1 cellular context compared by ENCODE assay signal in the genomic region with DNA sequence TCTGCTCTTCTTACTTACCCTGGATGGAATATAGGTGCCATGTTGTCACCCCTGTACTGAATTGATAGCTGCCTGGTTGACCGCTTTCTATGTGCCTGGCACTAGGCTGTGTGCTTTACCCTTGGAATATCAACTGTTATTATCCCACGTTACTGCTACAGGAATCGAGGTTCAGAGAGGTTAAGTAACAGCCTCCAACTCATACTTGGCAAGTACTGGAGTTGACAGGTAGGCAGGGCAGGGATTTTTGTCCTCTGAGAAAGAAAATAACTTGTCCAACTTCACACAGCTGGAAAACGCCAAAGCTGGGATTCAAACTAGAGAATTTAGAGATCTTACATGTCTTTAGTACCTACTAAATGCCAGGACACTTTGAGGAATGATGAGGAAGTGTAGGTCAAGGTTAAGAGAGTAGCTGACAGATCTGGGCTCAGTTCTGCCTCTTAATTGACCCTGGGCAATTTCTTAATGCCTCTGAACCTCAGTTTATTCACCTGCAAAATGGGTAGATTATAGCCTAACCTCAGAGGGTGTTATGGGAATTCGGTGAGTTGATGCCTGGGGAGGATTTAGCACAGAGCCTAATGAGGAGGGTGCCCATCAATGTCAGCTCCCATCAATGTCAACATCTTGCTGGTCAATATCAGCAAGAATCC.
A peak's percentile ranks its signal among the peaks of the same experiment; 100 is the strongest.
TF ChIP-seq lines count a peak whose summit lies in the region.

No MANE protein-coding gene starts in this region.

TF ChIP-seq in HCT116, 20 proteins besides CTCF, POLR2A, EP300 and RAD21:
- no peak for TF ChIP-seq EZH2phosphoT487 (IDR thresholded peaks at IDR 0.05; ENCODE audit: borderline replicate concordance)
- no peak for TF ChIP-seq FOSL1 (IDR thresholded peaks at IDR 0.05; ENCODE audit: low read depth)
- TF ChIP-seq, protein P1, sequence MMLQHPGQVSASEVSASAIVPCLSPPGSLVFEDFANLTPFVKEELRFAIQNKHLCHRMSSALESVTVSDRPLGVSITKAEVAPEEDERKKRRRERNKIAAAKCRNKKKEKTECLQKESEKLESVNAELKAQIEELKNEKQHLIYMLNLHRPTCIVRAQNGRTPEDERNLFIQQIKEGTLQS (IDR thresholded peaks at IDR 0.05), result no peak
- no peak for TF ChIP-seq EZH2 (IDR thresholded peaks at IDR 0.05)
- TF ChIP-seq, protein P2, sequence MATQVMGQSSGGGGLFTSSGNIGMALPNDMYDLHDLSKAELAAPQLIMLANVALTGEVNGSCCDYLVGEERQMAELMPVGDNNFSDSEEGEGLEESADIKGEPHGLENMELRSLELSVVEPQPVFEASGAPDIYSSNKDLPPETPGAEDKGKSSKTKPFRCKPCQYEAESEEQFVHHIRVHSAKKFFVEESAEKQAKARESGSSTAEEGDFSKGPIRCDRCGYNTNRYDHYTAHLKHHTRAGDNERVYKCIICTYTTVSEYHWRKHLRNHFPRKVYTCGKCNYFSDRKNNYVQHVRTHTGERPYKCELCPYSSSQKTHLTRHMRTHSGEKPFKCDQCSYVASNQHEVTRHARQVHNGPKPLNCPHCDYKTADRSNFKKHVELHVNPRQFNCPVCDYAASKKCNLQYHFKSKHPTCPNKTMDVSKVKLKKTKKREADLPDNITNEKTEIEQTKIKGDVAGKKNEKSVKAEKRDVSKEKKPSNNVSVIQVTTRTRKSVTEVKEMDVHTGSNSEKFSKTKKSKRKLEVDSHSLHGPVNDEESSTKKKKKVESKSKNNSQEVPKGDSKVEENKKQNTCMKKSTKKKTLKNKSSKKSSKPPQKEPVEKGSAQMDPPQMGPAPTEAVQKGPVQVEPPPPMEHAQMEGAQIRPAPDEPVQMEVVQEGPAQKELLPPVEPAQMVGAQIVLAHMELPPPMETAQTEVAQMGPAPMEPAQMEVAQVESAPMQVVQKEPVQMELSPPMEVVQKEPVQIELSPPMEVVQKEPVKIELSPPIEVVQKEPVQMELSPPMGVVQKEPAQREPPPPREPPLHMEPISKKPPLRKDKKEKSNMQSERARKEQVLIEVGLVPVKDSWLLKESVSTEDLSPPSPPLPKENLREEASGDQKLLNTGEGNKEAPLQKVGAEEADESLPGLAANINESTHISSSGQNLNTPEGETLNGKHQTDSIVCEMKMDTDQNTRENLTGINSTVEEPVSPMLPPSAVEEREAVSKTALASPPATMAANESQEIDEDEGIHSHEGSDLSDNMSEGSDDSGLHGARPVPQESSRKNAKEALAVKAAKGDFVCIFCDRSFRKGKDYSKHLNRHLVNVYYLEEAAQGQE (IDR thresholded peaks at IDR 0.05; ENCODE audit: low read depth), result no peak
- no peak for TF ChIP-seq JUND (IDR thresholded peaks at IDR 0.05)
- no peak for TF ChIP-seq POLR2AphosphoS5 (IDR thresholded peaks at IDR 0.05; ENCODE audit: low read depth, low read length)
- TF ChIP-seq TCF7L2 (IDR thresholded peaks at IDR 0.05; ENCODE audit: borderline replicate concordance, extremely low read depth, insufficient read depth, insufficient read length), result no peak
- TF ChIP-seq, protein P3, sequence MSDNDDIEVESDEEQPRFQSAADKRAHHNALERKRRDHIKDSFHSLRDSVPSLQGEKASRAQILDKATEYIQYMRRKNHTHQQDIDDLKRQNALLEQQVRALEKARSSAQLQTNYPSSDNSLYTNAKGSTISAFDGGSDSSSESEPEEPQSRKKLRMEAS (IDR thresholded peaks at IDR 0.05), result peak; percentile 34; the same call in 1 of the 2 replicates
- no peak for TF ChIP-seq YY1 (IDR thresholded peaks at IDR 0.05; ENCODE audit: extremely low read depth, insufficient replicate concordance, low read depth, low read length)
- TF ChIP-seq CEBPB (IDR thresholded peaks at IDR 0.05; ENCODE audit: low read depth), result no peak
- peak; percentile 45; the same call in 1 of the 2 replicates for TF ChIP-seq CBX3 (IDR thresholded peaks at IDR 0.05; ENCODE audit: low read depth)
- TF ChIP-seq ZFX (IDR thresholded peaks at IDR 0.05), result no peak
- TF ChIP-seq ELF1 (IDR thresholded peaks at IDR 0.05; ENCODE audit: borderline replicate concordance, low read depth), result no peak
TF ChIP-seq in HCT116: peak in this region for 2.
